In genomic region chr15:95850837-95851236, GRCh38 we compare ENCODE assay signal across 24 cellular contexts.
DNase-seq lines count a peak whose midpoint lies in the region; FAIRE-seq and TF ChIP-seq lines count a peak whose summit lies in the region.
"Had no signal": no experiment of that assay in that cellular context is flagged by ENCODE, and none has a peak within 500 bp of the region (broad histone marks: within the 10 kb centered on the region; RNA-seq: fewer than 3 reads in every experiment).

No MANE protein-coding gene starts in this region.

- intact Hi-C loops in OCI-LY7 (cut with micrococcal nuclease; ENCODE audit: unreplicated experiment): loop anchor here (2.0 kb wide), 1 partner anchor 592 kb away; no protein-coding TSS in a partner anchor

- POLR2A ChIA-PET in OCI-LY7 (lab: Charles Lee) (no interaction called here), GM10248 (lab: Yijun Ruan, JAX) (no interaction called here)

- H3K4me3 ChIP-seq in KMS-11 (IDR thresholded peaks at IDR 0.05; ENCODE audit: insufficient read depth, low read depth, low read length) (no peak overlapping the region), OCI-LY7 (ENCODE audit: low read depth, low read length, poor library complexity, severe bottlenecking) (no peak overlapping the region), fibroblast of villous mesenchyme (ENCODE audit: low read depth, low read length) (no peak overlapping the region)
- H3K4me3 ChIP-seq: pancreas, transverse colon had no signal

- DNase-seq in NCI-H146 (lab: John Stamatoyannopoulos, UW) (peak; percentile 10), NCI-H146 treated with DMSO at 0.1 percent for 48 hours (lab: John Stamatoyannopoulos, UW; ENCODE audit: unreplicated experiment) (no peak), OCI-LY7 (ENCODE audit: low spot score) (no peak), fibroblast of villous mesenchyme (ENCODE audit: low read depth) (no peak), RCC 7860 (ENCODE audit: low spot score) (no peak), GM10248 (ENCODE audit: extremely low spot score) (no peak), NCI-H187 treated with DMSO at 0.1 percent for 48 hours (lab: John Stamatoyannopoulos, UW) (no peak)
- DNase-seq: activated CD4-positive, alpha-beta T cell treated with anti-CD3 and anti-CD28 coated beads, Interleukin-2, amount 10 ng/mL, durations not matched to agents 7 days and 5 days; activated gamma-delta T cell treated with Interleukin-2 at 50 U/mL for 16 hours; activated naive CD8-positive, alpha-beta T cell treated with anti-CD3 and anti-CD28 coated beads, Interleukin-2, amount 50 U/mL, for 24 hours; activated T-cell treated with anti-CD3 and anti-CD28 coated beads, Interleukin-2, amount 50 U/mL, for 4 hours; central memory CD4-positive, alpha-beta T cell; DND-41; hypothalamus; immature natural killer cell; NCI-H1436 treated with DMSO at 0.1 percent for 48 hours; NCI-H524 treated with DMSO at 0.1 percent for 48 hours; pancreas; stimulated activated CD4-positive, alpha-beta T cell treated with anti-CD3 and anti-CD28 coated beads, Interleukin-4, amount 100 ng/mL, for 1 hour; SW 1271; T-helper 9 cell; transverse colon had no signal

- H3K36me3 ChIP-seq in KMS-11 (ENCODE audit: insufficient read depth): no peaks in the 10 kb centered on the region
- no peaks in the 10 kb centered on the region for H3K36me3 ChIP-seq in OCI-LY7 (ENCODE audit: insufficient read depth, low read length)
- H3K36me3 ChIP-seq: pancreas, transverse colon had no signal

- no peak overlapping the region for H3K9ac ChIP-seq in KMS-11

- H3K9me2 ChIP-seq in OCI-LY7 (ENCODE audit: insufficient read depth, low read length): 0 out of 2 replicates have a peak, but pooled peaks cover 4% of the 10 kb centered on the region

- H2AFZ ChIP-seq in KMS-11 (ENCODE audit: low read depth) (no peak overlapping the region), OCI-LY7 (ENCODE audit: low read length) (no peak overlapping the region)

- H3K4me2 ChIP-seq in KMS-11 (no peak overlapping the region), OCI-LY7 (ENCODE audit: low read length) (no peak overlapping the region)

- no peak overlapping the region for H3K27ac ChIP-seq in KMS-11
- H3K27ac ChIP-seq in OCI-LY7 (ENCODE audit: low read depth, low read length, poor library complexity, severe bottlenecking): no peak overlapping the region
- H3K27ac ChIP-seq: pancreas, transverse colon had no signal

- no peak for FAIRE-seq in RCC 7860 (lab: Jason Lieb, UNC)
- FAIRE-seq: GM12891 had no signal

- H4K20me1 ChIP-seq in KMS-11 (ENCODE audit: insufficient read depth) (no peaks in the 10 kb centered on the region), OCI-LY7 (ENCODE audit: insufficient read depth, low read length) (no peaks in the 10 kb centered on the region)

- TF ChIP-seq CTCF in KMS-11 (conservative IDR thresholded peaks at IDR 0.05; ENCODE audit: low read depth, low read length) (peak; percentile 38; the same call in 1 of the 2 replicates), OCI-LY7 (conservative IDR thresholded peaks at IDR 0.05; ENCODE audit: low read length) (peak; percentile 45), fibroblast of villous mesenchyme (IDR thresholded peaks at IDR 0.05; ENCODE audit: insufficient read depth, low read depth, low read length) (peak; percentile 28), GM10248 (IDR thresholded peaks at IDR 0.05; ENCODE audit: control extremely low read depth, extremely low read depth, low read depth, missing control alignments) (no peak)

- H3K4me1 ChIP-seq in KMS-11 (ENCODE audit: low read depth, poor library complexity, severe bottlenecking) (peaks cover 13% of the 10 kb centered on the region), OCI-LY7 (ENCODE audit: insufficient read depth, low read length, poor library complexity, severe bottlenecking) (no peaks in the 10 kb centered on the region)
- H3K4me1 ChIP-seq: pancreas, transverse colon had no signal

- CTCF ChIA-PET in OCI-LY7 (lab: Charles Lee; ENCODE audit: unreplicated experiment) (no interaction called here), GM10248 (lab: Yijun Ruan, JAX) (interaction anchor here (0.9 kb wide), 1 partner anchor 13 kb away, joined by 3 read pairs; no protein-coding TSS in a partner anchor)

- H3K27me3 ChIP-seq in KMS-11 (ENCODE audit: insufficient read depth, low read depth): no peaks in the 10 kb centered on the region
- H3K27me3 ChIP-seq: pancreas, transverse colon had no signal

- BruUV-seq in OCI-LY7 (replicated peaks; lab: Mats Ljungman, UMichigan): no TSS peak

- H3K9me3 ChIP-seq in OCI-LY7 (ENCODE audit: low read length): no peaks in the 10 kb centered on the region
- H3K9me3 ChIP-seq: pancreas, transverse colon had no signal

- H3K79me2 ChIP-seq in KMS-11 (ENCODE audit: insufficient read depth, low read depth): no peaks in the 10 kb centered on the region
- H3K79me2 ChIP-seq in OCI-LY7 (ENCODE audit: insufficient read depth, low read depth, low read length): no peaks in the 10 kb centered on the region
